ENCODE assay signal across 1 cellular context in the genomic region with DNA sequence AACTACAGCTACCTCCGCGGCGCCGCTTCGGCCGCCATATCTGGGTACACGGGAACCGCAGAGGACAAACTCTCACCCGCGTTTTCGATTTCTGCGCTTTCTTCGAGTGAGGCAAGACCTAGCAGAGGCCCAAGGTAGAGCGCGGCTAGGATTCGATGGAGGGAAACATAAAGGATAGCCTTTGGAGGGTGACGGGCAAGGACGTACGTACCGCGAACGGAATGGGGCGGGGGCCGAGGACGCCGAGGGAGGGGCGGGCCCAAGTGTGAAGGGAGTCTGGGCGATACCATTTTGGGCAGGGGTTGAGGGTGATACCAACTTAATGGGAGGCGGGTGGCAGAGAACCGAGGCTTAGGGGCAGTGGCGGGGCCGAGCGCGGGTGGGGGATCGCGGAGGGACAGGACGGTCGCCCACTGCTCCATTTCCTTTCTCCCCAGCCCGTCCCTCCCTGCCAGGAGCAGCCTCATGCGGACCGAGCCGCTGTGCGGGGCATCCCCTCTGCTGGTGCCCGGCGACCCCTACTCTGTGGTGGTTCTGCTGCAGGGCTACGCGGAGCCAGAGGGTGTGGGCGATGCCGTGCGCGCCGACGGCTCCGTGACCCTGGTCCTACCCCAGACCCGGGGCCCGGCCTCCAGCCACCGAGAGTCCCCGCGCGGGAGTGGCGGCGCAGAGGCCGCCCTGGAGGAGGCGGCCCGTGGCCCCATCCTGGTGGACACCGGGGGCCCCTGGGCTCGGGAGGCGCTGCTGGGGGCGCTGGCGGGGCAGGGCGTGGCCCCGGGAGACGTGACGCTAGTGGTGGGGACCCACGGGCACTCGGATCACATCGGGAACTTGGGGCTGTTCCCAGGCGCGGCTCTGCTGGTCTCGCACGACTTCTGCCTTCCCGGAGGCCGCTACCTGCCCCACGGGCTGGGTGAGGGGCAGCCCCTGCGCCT.
TF ChIP-seq lines count a peak whose summit lies in the region.

A gene with protein sequence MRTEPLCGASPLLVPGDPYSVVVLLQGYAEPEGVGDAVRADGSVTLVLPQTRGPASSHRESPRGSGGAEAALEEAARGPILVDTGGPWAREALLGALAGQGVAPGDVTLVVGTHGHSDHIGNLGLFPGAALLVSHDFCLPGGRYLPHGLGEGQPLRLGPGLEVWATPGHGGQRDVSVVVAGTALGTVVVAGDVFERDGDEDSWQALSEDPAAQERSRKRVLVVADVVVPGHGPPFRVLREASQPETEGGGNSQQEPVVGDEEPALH (plus strand): TSS at position 37 of the 935 bp plus-strand sequence. CDS start 429 bp downstream, at position 466.

TF ChIP-seq in HCT116, 20 proteins besides CTCF, POLR2A, EP300 and RAD21:
- TF ChIP-seq SIN3A (IDR thresholded peaks at IDR 0.05; ENCODE audit: low read depth) (no peak), SRF (IDR thresholded peaks at IDR 0.05; ENCODE audit: low read depth) (no peak), EZH2phosphoT487 (IDR thresholded peaks at IDR 0.05; ENCODE audit: borderline replicate concordance) (no peak), CBX3 (IDR thresholded peaks at IDR 0.05; ENCODE audit: low read depth) (no peak), ZFX (IDR thresholded peaks at IDR 0.05) (peak; percentile 44; the same call in 1 of the 2 replicates), POLR2AphosphoS5 (IDR thresholded peaks at IDR 0.05; ENCODE audit: low read depth, low read length) (peak; percentile 90), EZH2 (IDR thresholded peaks at IDR 0.05) (no peak), ELF1 (IDR thresholded peaks at IDR 0.05; ENCODE audit: borderline replicate concordance, low read depth) (no peak), FOSL1 (IDR thresholded peaks at IDR 0.05; ENCODE audit: low read depth) (no peak), YY1 (IDR thresholded peaks at IDR 0.05; ENCODE audit: extremely low read depth, insufficient replicate concordance, low read depth, low read length) (peak; percentile 86), TCF7L2 (IDR thresholded peaks at IDR 0.05; ENCODE audit: borderline replicate concordance, extremely low read depth, insufficient read depth, insufficient read length) (no peak)
- TF ChIP-seq, protein P1, sequence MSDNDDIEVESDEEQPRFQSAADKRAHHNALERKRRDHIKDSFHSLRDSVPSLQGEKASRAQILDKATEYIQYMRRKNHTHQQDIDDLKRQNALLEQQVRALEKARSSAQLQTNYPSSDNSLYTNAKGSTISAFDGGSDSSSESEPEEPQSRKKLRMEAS (IDR thresholded peaks at IDR 0.05), result no peak
